In genomic region chr2:11200651-11201050, GRCh38 we compare ENCODE assay signal across 8 cellular contexts.
"Had no signal": no experiment of that assay in that cellular context is flagged by ENCODE, and none has a peak within 500 bp of the region (broad histone marks: within the 10 kb centered on the region; RNA-seq: fewer than 3 reads in every experiment).

No MANE protein-coding gene starts in this region.

- H3K4me2 ChIP-seq: GM23338, KMS-11 had no signal

- ATAC-seq: GM23338 had no signal

- H3K27ac ChIP-seq: KMS-11 had no signal

- FAIRE-seq: H1, HTR-8/SVneo had no signal

- H3K4me3 ChIP-seq: GM23338 had no signal

- H2AFZ ChIP-seq: GM23338 had no signal

- DNase-seq: H9, HCEC 1CT, Karpas-422, KBM-7 had no signal

- H3K9ac ChIP-seq: KMS-11 had no signal
